Comparison of ENCODE assay signal across 22 cellular contexts in genomic region chr10:59601985-59602384, GRCh38.
"Had no signal": no experiment of that assay in that cellular context is flagged by ENCODE, and none has a peak within 500 bp of the region (broad histone marks: within the 10 kb centered on the region; RNA-seq: fewer than 3 reads in every experiment).

No MANE protein-coding gene starts in this region.

- H3K36me3 Mint-ChIP-seq: naive thymus-derived CD8-positive, alpha-beta T cell; neural progenitor cell; stimulated activated effector memory CD8-positive, alpha-beta T cell treated with anti-CD3 and anti-CD28 coated beads, Interleukin-12 subunit alpha, Interleukin-12 subunit beta, amount 100 ng/mL, for 72 hours; stimulated activated naive B cell treated with anti-CD40 and anti-IgM and Interleukin-4, amounts not matched to agents 10 μg/mL and 1 μg/mL and 100 μg/mL, for 72 hours had no signal

- H3K4me1 Mint-ChIP-seq: naive thymus-derived CD8-positive, alpha-beta T cell; neural progenitor cell; stimulated activated effector memory CD8-positive, alpha-beta T cell treated with anti-CD3 and anti-CD28 coated beads, Interleukin-12 subunit alpha, Interleukin-12 subunit beta, amount 100 ng/mL, for 72 hours; stimulated activated naive B cell treated with anti-CD40 and anti-IgM and Interleukin-4, amounts not matched to agents 10 μg/mL and 1 μg/mL and 100 μg/mL, for 72 hours had no signal

- H3K27ac Mint-ChIP-seq: naive thymus-derived CD8-positive, alpha-beta T cell; nephron; neural progenitor cell; progenitor cell of endocrine pancreas; stimulated activated effector memory CD8-positive, alpha-beta T cell treated with anti-CD3 and anti-CD28 coated beads, Interleukin-12 subunit alpha, Interleukin-12 subunit beta, amount 100 ng/mL, for 72 hours; stimulated activated naive B cell treated with anti-CD40 and anti-IgM and Interleukin-4, amounts not matched to agents 10 μg/mL and 1 μg/mL and 100 μg/mL, for 72 hours; stimulated activated naive CD8-positive, alpha-beta T cell treated with anti-CD3 and anti-CD28 coated beads, Interleukin-15, Interleukin-2, amounts not matched to agents 100 ng/mL and 50 ng/mL, for 24 hours had no signal

- H3K9me3 Mint-ChIP-seq: nephron; stimulated activated effector memory CD8-positive, alpha-beta T cell treated with anti-CD3 and anti-CD28 coated beads, Interleukin-12 subunit alpha, Interleukin-12 subunit beta, amount 100 ng/mL, for 72 hours; stimulated activated naive B cell treated with anti-CD40 and anti-IgM and Interleukin-4, amounts not matched to agents 10 μg/mL and 1 μg/mL and 100 μg/mL, for 72 hours; stimulated activated naive CD8-positive, alpha-beta T cell treated with anti-CD3 and anti-CD28 coated beads, Interleukin-15, Interleukin-2, amounts not matched to agents 100 ng/mL and 50 ng/mL, for 24 hours had no signal

- DNase-seq: naive thymus-derived CD8-positive, alpha-beta T cell; pancreas; psoas muscle; right cardiac atrium; right lobe of liver; sigmoid colon; small intestine; stimulated activated CD4-positive, alpha-beta T cell treated with anti-CD3 and anti-CD28 coated beads, Interleukin-15, amount 100 ng/mL, for 24 hours; stimulated activated CD4-positive, alpha-beta T cell treated with anti-CD3 and anti-CD28 coated beads, Interleukin-2, amount 100 ng/mL, for 24 hours; stimulated activated CD4-positive, alpha-beta T cell treated with anti-CD3 and anti-CD28 coated beads, Interleukin-2, amount 100 ng/mL, for 48 hours; stimulated activated CD4-positive, alpha-beta T cell treated with anti-CD3 and anti-CD28 coated beads, Interleukin-4, amount 100 ng/mL, for 24 hours; stimulated activated naive B cell treated with anti-CD40 and anti-IgM and Interleukin-4, amounts not matched to agents 10 μg/mL and 1 μg/mL and 100 μg/mL, for 72 hours; stimulated activated naive CD4-positive, alpha-beta T cell treated with Interleukin-2 at 50 U/mL for 16 hours; stomach; thyroid gland; upper lobe of left lung had no signal

- ATAC-seq: naive thymus-derived CD8-positive, alpha-beta T cell; pancreas; psoas muscle; right cardiac atrium; right lobe of liver; stimulated activated effector memory CD8-positive, alpha-beta T cell treated with anti-CD3 and anti-CD28 coated beads, Interleukin-12 subunit alpha, Interleukin-12 subunit beta, amount 100 ng/mL, for 72 hours; stimulated activated naive B cell treated with anti-CD40 and anti-IgM and Interleukin-4, amounts not matched to agents 10 μg/mL and 1 μg/mL and 100 μg/mL, for 72 hours had no signal

- H3K27me3 Mint-ChIP-seq: progenitor cell of endocrine pancreas had no signal

- H3K4me3 Mint-ChIP-seq: naive thymus-derived CD8-positive, alpha-beta T cell; nephron; neural progenitor cell; stimulated activated effector memory CD8-positive, alpha-beta T cell treated with anti-CD3 and anti-CD28 coated beads, Interleukin-12 subunit alpha, Interleukin-12 subunit beta, amount 100 ng/mL, for 72 hours; stimulated activated naive B cell treated with anti-CD40 and anti-IgM and Interleukin-4, amounts not matched to agents 10 μg/mL and 1 μg/mL and 100 μg/mL, for 72 hours; stimulated activated naive CD8-positive, alpha-beta T cell treated with anti-CD3 and anti-CD28 coated beads, Interleukin-15, Interleukin-2, amounts not matched to agents 100 ng/mL and 50 ng/mL, for 24 hours had no signal

- FAIRE-seq: pancreas, small intestine, urothelium cell line had no signal
